In the genomic region with DNA sequence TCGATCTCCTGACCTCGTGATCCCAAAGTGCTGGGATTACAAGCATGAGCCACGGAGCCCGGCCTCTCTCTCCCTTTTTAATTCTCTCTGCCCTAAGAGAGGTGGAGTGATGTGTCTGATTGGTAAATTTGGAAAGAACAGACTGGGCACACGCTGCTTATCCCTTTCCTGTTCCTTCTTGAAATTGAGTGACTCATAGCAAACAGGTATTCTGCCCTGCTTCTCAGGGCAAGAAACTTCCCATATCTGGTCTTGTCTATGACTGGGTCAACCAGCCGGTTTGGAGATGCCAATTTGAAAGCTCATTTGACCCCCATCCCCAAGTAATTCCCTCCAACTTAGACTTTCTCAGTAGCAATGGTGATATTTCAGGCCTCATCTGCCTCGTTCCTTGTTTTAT, we compare ENCODE assay signal across 17 cellular contexts. TPM values are rescaled to one million over a fixed set of nuclear protein-coding genes. Genes with fewer than 3 reads are reported as not detected.
DNase-seq lines count a peak whose midpoint lies in the region; ATAC-seq, FAIRE-seq and TF ChIP-seq lines count a peak whose summit lies in the region.
"Had no signal": no experiment of that assay in that cellular context is flagged by ENCODE, and none has a peak within 500 bp of the region (broad histone marks: within the 10 kb centered on the region; RNA-seq: fewer than 3 reads in every experiment).

No MANE protein-coding gene starts in this region.

- peaks cover 2% of the 10 kb centered on the region for H3K27me3 Mint-ChIP-seq in activated naive CD8-positive, alpha-beta T cell treated with anti-CD3 and anti-CD28 coated beads, Interleukin-2, amount 50 U/mL, for 24 hours
- H3K27me3 Mint-ChIP-seq: CD4-positive, alpha-beta T cell had no signal

- POLR2A ChIA-PET in PC-3 (lab: Charles Lee; ENCODE audit: unreplicated experiment), result no interaction called here

- no peaks in the 10 kb centered on the region for H3K4me1 Mint-ChIP-seq in activated naive CD8-positive, alpha-beta T cell treated with anti-CD3 and anti-CD28 coated beads, Interleukin-2, amount 50 U/mL, for 24 hours
- H3K4me1 Mint-ChIP-seq: B cell had no signal

- H3K27ac Mint-ChIP-seq in activated naive CD8-positive, alpha-beta T cell treated with anti-CD3 and anti-CD28 coated beads, Interleukin-2, amount 50 U/mL, for 24 hours, result no peak overlapping the region
- H3K27ac Mint-ChIP-seq: B cell; CD4-positive, alpha-beta T cell had no signal

- H3K9me3 ChIP-seq in PC-3 (ENCODE audit: low read length), result no peaks in the 10 kb centered on the region
- H3K9me3 ChIP-seq in smooth muscle cell (replicated peaks; ENCODE audit: low read depth), result no peaks in the 10 kb centered on the region
- H3K9me3 ChIP-seq: HAP-1 had no signal

- no peak for FAIRE-seq in bronchial epithelial cell (lab: Jason Lieb, UNC)
- FAIRE-seq: A204.1, GM12892, H1 had no signal

- DNase-seq in HPDE6-E6E7 (ENCODE audit: extremely low spot score) (peak; percentile 54), PC-3 (peak; percentile 67), bronchial epithelial cell (ENCODE audit: low read depth) (peak; percentile 89), foreskin keratinocyte (peak; percentile 69 to 81), smooth muscle cell (lab: John Stamatoyannopoulos, UW; ENCODE audit: unreplicated experiment) (no peak)
- DNase-seq in activated naive CD8-positive, alpha-beta T cell treated with anti-CD3 and anti-CD28 coated beads, Interleukin-2, amount 50 U/mL, for 24 hours, result no peak
- DNase-seq: C1 segment of cervical spinal cord; Calu3; CD4-positive, alpha-beta T cell; DND-41; GDM1 had no signal

- CTCF ChIA-PET in PC-3 (lab: Charles Lee), result no interaction called here

- H4K20me1 ChIP-seq in PC-3 (ENCODE audit: low read length) (no peaks in the 10 kb centered on the region), smooth muscle cell (ENCODE audit: low read depth) (no peaks in the 10 kb centered on the region)

- H3K27ac ChIP-seq in PC-3 (ENCODE audit: low read length) (no peak overlapping the region), foreskin keratinocyte (no peak overlapping the region), smooth muscle cell (ENCODE audit: low read depth) (no peak overlapping the region)

- peak; percentile 35; the same call in 1 of the 2 replicates for ATAC-seq in PC-3
- peak; percentile 88 for ATAC-seq in foreskin keratinocyte
- no peak for ATAC-seq in activated naive CD8-positive, alpha-beta T cell treated with anti-CD3 and anti-CD28 coated beads, Interleukin-2, amount 50 U/mL, for 24 hours
- no peak for ATAC-seq in GM21528 (IDR thresholded peaks at IDR 0.05; ENCODE audit: low FRiP score, unreplicated experiment)

- H3K36me3 Mint-ChIP-seq in activated naive CD8-positive, alpha-beta T cell treated with anti-CD3 and anti-CD28 coated beads, Interleukin-2, amount 50 U/mL, for 24 hours (ENCODE audit: low read depth), result no peaks in the 10 kb centered on the region

- no peaks in the 10 kb centered on the region for H3K79me2 ChIP-seq in PC-3 (ENCODE audit: low read length)
- H3K79me2 ChIP-seq in smooth muscle cell (ENCODE audit: low read depth), result no peaks in the 10 kb centered on the region

- H3K4me2 ChIP-seq in PC-3 (ENCODE audit: low read length) (no peak overlapping the region), smooth muscle cell (no peak overlapping the region)

- no peaks in the 10 kb centered on the region for H3F3A ChIP-seq in PC-3 (ENCODE audit: low read length, unreplicated experiment)
- no peaks in the 10 kb centered on the region for H3F3A ChIP-seq in smooth muscle cell (ENCODE audit: low read depth)

- BruUV-seq in PC-3 (replicated peaks; lab: Mats Ljungman, UMichigan), result no TSS peak

- no peaks in the 10 kb centered on the region for H3K27me3 ChIP-seq in PC-3 (ENCODE audit: low read length)
- no peaks in the 10 kb centered on the region for H3K27me3 ChIP-seq in bronchial epithelial cell (ENCODE audit: control insufficient read depth, insufficient read depth, low read length)
- no peaks in the 10 kb centered on the region for H3K27me3 ChIP-seq in foreskin keratinocyte
- H3K27me3 ChIP-seq in smooth muscle cell (ENCODE audit: low read depth), result no peaks in the 10 kb centered on the region

- H3K9ac ChIP-seq in PC-3 (ENCODE audit: low read length), result no peak overlapping the region
- no peak overlapping the region for H3K9ac ChIP-seq in smooth muscle cell (ENCODE audit: low read depth)

- H3K4me3 ChIP-seq in PC-3 (ENCODE audit: low read length) (no peak overlapping the region), bronchial epithelial cell (ENCODE audit: low read depth, low read length) (no peak overlapping the region), smooth muscle cell (no peak overlapping the region)
- H3K4me3 ChIP-seq: HAP-1 had no signal

- 97% methylated on average over 7 of the region's 7 CpGs for WGBS in smooth muscle cell (ENCODE audit: low lambda C conversion rate)

- H3K36me3 ChIP-seq in PC-3 (ENCODE audit: low read depth, low read length), result no peaks in the 10 kb centered on the region
- no peaks in the 10 kb centered on the region for H3K36me3 ChIP-seq in bronchial epithelial cell (ENCODE audit: control insufficient read depth, insufficient read depth, low read length)
- H3K36me3 ChIP-seq in smooth muscle cell (ENCODE audit: low read depth), result no peaks in the 10 kb centered on the region
- H3K36me3 ChIP-seq: HAP-1 had no signal

- intact Hi-C loops in PC-3 (cut with micrococcal nuclease), result loop anchor here (5.0 kb wide), 1 partner anchor 388 kb away; no protein-coding TSS in a partner anchor

- no peak overlapping the region for H3K4me3 Mint-ChIP-seq in activated naive CD8-positive, alpha-beta T cell treated with anti-CD3 and anti-CD28 coated beads, Interleukin-2, amount 50 U/mL, for 24 hours
- H3K4me3 Mint-ChIP-seq: B cell; CD4-positive, alpha-beta T cell had no signal

- no peak overlapping the region for H2AFZ ChIP-seq in PC-3 (ENCODE audit: low read length)
- no peak overlapping the region for H2AFZ ChIP-seq in smooth muscle cell (ENCODE audit: low read depth)

- peaks cover 7% of the 10 kb centered on the region for H3K9me3 Mint-ChIP-seq in activated naive CD8-positive, alpha-beta T cell treated with anti-CD3 and anti-CD28 coated beads, Interleukin-2, amount 50 U/mL, for 24 hours

- TF ChIP-seq CTCF in PC-3 (conservative IDR thresholded peaks at IDR 0.05; ENCODE audit: low read depth, low read length), result no peak
- no peak for TF ChIP-seq CTCF in bronchial epithelial cell (IDR thresholded peaks at IDR 0.05; ENCODE audit: insufficient read depth, low read length, severe bottlenecking)
- TF ChIP-seq CTCF in foreskin keratinocyte (conservative IDR thresholded peaks at IDR 0.05), result no peak
- no peak for TF ChIP-seq CTCF in smooth muscle cell (IDR thresholded peaks at IDR 0.05; ENCODE audit: borderline replicate concordance, insufficient read depth, poor library complexity, severe bottlenecking)

- H3K4me1 ChIP-seq in PC-3 (ENCODE audit: insufficient read depth, low read length) (peaks cover 5% of the 10 kb centered on the region; the same call in 1 of the 2 replicates), foreskin keratinocyte (no peaks in the 10 kb centered on the region), smooth muscle cell (ENCODE audit: low read depth) (no peaks in the 10 kb centered on the region)
- H3K4me1 ChIP-seq: HAP-1 had no signal

- no peaks in the 10 kb centered on the region for H3K9me2 ChIP-seq in PC-3 (replicated peaks; ENCODE audit: low read length)

RNA-seq across cellular contexts. Expression of a gene that starts 15.0 kb away (rescaled TPM):
- 16.1 and 18.7 TPM in 2 replicates for total RNA-seq in PC-3 (2014; rRNA removed)
- total RNA-seq in bronchial epithelial cell, result under 0.01 TPM in 1 of 2 replicates, not detected in the other
- not detected in 2 replicates for total RNA-seq in foreskin keratinocyte
- polyA plus RNA-seq in foreskin keratinocyte, result 0.03 TPM in 1 of 2 replicates, not detected in the other
- total RNA-seq in smooth muscle cell, result 2.9 and 5.3 TPM in 2 replicates
- 2.5 and 4.6 TPM in 2 replicates for polyA plus RNA-seq in smooth muscle cell
- total RNA-seq: B cell; CD4-positive, alpha-beta T cell had no signal

Comparison
In these comparisons a context has a peak if more than half of its experiments do, and no peak if none do; other contexts are left out.
1. DNase-seq: peak in HPDE6-E6E7 (single experiment), PC-3 (single experiment), bronchial epithelial cell (single experiment) and foreskin keratinocyte (2 of 2); none in smooth muscle cell (single experiment) and activated naive CD8-positive, alpha-beta T cell treated with anti-CD3 and anti-CD28 coated beads, Interleukin-2, amount 50 U/mL, for 24 hours (single experiment).
2. ATAC-seq: peak in PC-3 (single experiment) and foreskin keratinocyte (single experiment); none in activated naive CD8-positive, alpha-beta T cell treated with anti-CD3 and anti-CD28 coated beads, Interleukin-2, amount 50 U/mL, for 24 hours (single experiment) and GM21528 (single experiment).